ENCODE assay signal across 16 cellular contexts in genomic region chr12:45049912-45050318, GRCh38. TPM values are rescaled to one million over a fixed set of nuclear protein-coding genes. Genes with fewer than 3 reads are reported as not detected.
DNase-seq lines count a peak whose midpoint lies in the region; ATAC-seq and TF ChIP-seq lines count a peak whose summit lies in the region.
"Had no signal": no experiment of that assay in that cellular context is flagged by ENCODE, and none has a peak within 500 bp of the region (broad histone marks: within the 10 kb centered on the region; RNA-seq: fewer than 3 reads in every experiment).

No MANE protein-coding gene starts in this region.

- peaks cover 72% of the 10 kb centered on the region for H3K27me3 ChIP-seq in endodermal cell (ENCODE audit: control insufficient read depth, insufficient read depth, low read length, poor library complexity, severe bottlenecking)
- peaks cover 93% of the 10 kb centered on the region for H3K27me3 ChIP-seq in iPS-20b (ENCODE audit: insufficient read depth, low read length)

- no peak for TF ChIP-seq CTCF in endodermal cell (conservative IDR thresholded peaks at IDR 0.05)

- H3K4me1 ChIP-seq in endodermal cell (ENCODE audit: control insufficient read depth, insufficient read depth, low read length) (no peaks in the 10 kb centered on the region), iPS-20b (ENCODE audit: insufficient read depth, low read length) (no peaks in the 10 kb centered on the region; the same call in 1 of the 2 replicates)

- no peak overlapping the region for H3K27ac Mint-ChIP-seq in endodermal cell
- no peak overlapping the region for H3K27ac Mint-ChIP-seq in stimulated activated naive CD8-positive, alpha-beta T cell treated with anti-CD3 and anti-CD28 coated beads, Interleukin-15, amount 100 ng/mL, for 72 hours
- H3K27ac Mint-ChIP-seq in activated T-helper 2 cell treated with anti-CD3 and anti-CD28 coated beads, Interferon-gamma antibody, Interleukin-2, Interleukin-4, amounts not matched to agents 10 μg/mL and 5 μg/mL and 100 μg/mL, durations not matched to agents 14 hours and 24 hours and 36 hours: no peak overlapping the region
- H3K27ac Mint-ChIP-seq: activated CD4-positive, alpha-beta memory T cell treated with anti-CD3 and anti-CD28 coated beads for 36 hours had no signal

- H3K27ac ChIP-seq in endodermal cell (ENCODE audit: low read depth, low read length) (no peak overlapping the region), iPS-20b (ENCODE audit: low read length) (no peak overlapping the region)
- H3K27ac ChIP-seq: C4-2B, epithelial cell of prostate, stomach had no signal

- H3K9me3 ChIP-seq in endodermal cell (ENCODE audit: control insufficient read depth, low read length) (no peaks in the 10 kb centered on the region), iPS-20b (ENCODE audit: insufficient read depth, low read depth, low read length) (no peaks in the 10 kb centered on the region)
- H3K9me3 ChIP-seq: stomach had no signal

- ATAC-seq in stimulated activated naive CD8-positive, alpha-beta T cell treated with anti-CD3 and anti-CD28 coated beads, Interleukin-15, amount 100 ng/mL, for 72 hours: no peak
- no peak for ATAC-seq in GM18909 (IDR thresholded peaks at IDR 0.05; ENCODE audit: poor library complexity, unreplicated experiment)
- ATAC-seq: sciatic nerve had no signal

- H3K27me3 Mint-ChIP-seq in endodermal cell (ENCODE audit: insufficient read depth): peaks cover 72% of the 10 kb centered on the region
- H3K27me3 Mint-ChIP-seq in stimulated activated naive CD8-positive, alpha-beta T cell treated with anti-CD3 and anti-CD28 coated beads, Interleukin-15, amount 100 ng/mL, for 72 hours: peaks cover 78% of the 10 kb centered on the region
- H3K27me3 Mint-ChIP-seq in activated T-helper 2 cell treated with anti-CD3 and anti-CD28 coated beads, Interferon-gamma antibody, Interleukin-2, Interleukin-4, amounts not matched to agents 10 μg/mL and 5 μg/mL and 100 μg/mL, durations not matched to agents 14 hours and 24 hours and 36 hours (ENCODE audit: low read depth): peaks cover 52% of the 10 kb centered on the region

- WGBS in endodermal cell (ENCODE audit: insufficient coverage in 1 of 2, insufficient read length in 1 of 2), 2 experiments: 44 to 52% methylated on average over 14 of the region's 14 CpGs

- no peak overlapping the region for H3K9ac ChIP-seq in endodermal cell (ENCODE audit: extremely low read depth, low read length, poor library complexity, severe bottlenecking)
- no peak overlapping the region for H3K9ac ChIP-seq in iPS-20b (ENCODE audit: low read depth, low read length)

- H3K4me3 ChIP-seq in endodermal cell (ENCODE audit: low read length): peak overlapping the region; percentile 86
- H3K4me3 ChIP-seq in iPS-20b (ENCODE audit: low read length): peak overlapping the region; percentile 77

- H3K4me3 Mint-ChIP-seq in endodermal cell: peak overlapping the region; percentile 67
- H3K4me3 Mint-ChIP-seq in stimulated activated naive CD8-positive, alpha-beta T cell treated with anti-CD3 and anti-CD28 coated beads, Interleukin-15, amount 100 ng/mL, for 72 hours: peak overlapping the region; percentile 6 to 59
- no peak overlapping the region for H3K4me3 Mint-ChIP-seq in activated T-helper 2 cell treated with anti-CD3 and anti-CD28 coated beads, Interferon-gamma antibody, Interleukin-2, Interleukin-4, amounts not matched to agents 10 μg/mL and 5 μg/mL and 100 μg/mL, durations not matched to agents 14 hours and 24 hours and 36 hours (ENCODE audit: low read depth)
- H3K4me3 Mint-ChIP-seq: activated CD4-positive, alpha-beta memory T cell treated with anti-CD3 and anti-CD28 coated beads for 36 hours had no signal

- no peaks in the 10 kb centered on the region for H3K9me3 Mint-ChIP-seq in endodermal cell
- no peaks in the 10 kb centered on the region for H3K9me3 Mint-ChIP-seq in stimulated activated naive CD8-positive, alpha-beta T cell treated with anti-CD3 and anti-CD28 coated beads, Interleukin-15, amount 100 ng/mL, for 72 hours
- H3K9me3 Mint-ChIP-seq in activated T-helper 2 cell treated with anti-CD3 and anti-CD28 coated beads, Interferon-gamma antibody, Interleukin-2, Interleukin-4, amounts not matched to agents 10 μg/mL and 5 μg/mL and 100 μg/mL, durations not matched to agents 14 hours and 24 hours and 36 hours: no peaks in the 10 kb centered on the region
- H3K9me3 Mint-ChIP-seq: activated CD4-positive, alpha-beta memory T cell treated with anti-CD3 and anti-CD28 coated beads for 36 hours had no signal

- H3K36me3 Mint-ChIP-seq in endodermal cell (ENCODE audit: low read depth): no peaks in the 10 kb centered on the region
- H3K36me3 Mint-ChIP-seq in activated T-helper 2 cell treated with anti-CD3 and anti-CD28 coated beads, Interferon-gamma antibody, Interleukin-2, Interleukin-4, amounts not matched to agents 10 μg/mL and 5 μg/mL and 100 μg/mL, durations not matched to agents 14 hours and 24 hours and 36 hours (ENCODE audit: low read depth): no peaks in the 10 kb centered on the region
- H3K36me3 Mint-ChIP-seq: activated CD4-positive, alpha-beta memory T cell treated with anti-CD3 and anti-CD28 coated beads for 36 hours had no signal

- DNase-seq in M059J (ENCODE audit: low read depth) (peak; percentile 4), endodermal cell (no peak), SKM-1 (lab: John Stamatoyannopoulos, UW; ENCODE audit: unreplicated experiment) (no peak)
- peak in 1 of 2 donors; percentile 1 for DNase-seq in stimulated activated naive CD8-positive, alpha-beta T cell treated with anti-CD3 and anti-CD28 coated beads, Interleukin-15, amount 100 ng/mL, for 72 hours
- DNase-seq in activated T-helper 2 cell treated with anti-CD3 and anti-CD28 coated beads, Interferon-gamma antibody, Interleukin-2, Interleukin-4, amounts not matched to agents 10 μg/mL and 5 μg/mL and 100 μg/mL, durations not matched to agents 14 hours and 24 hours and 36 hours (ENCODE audit: low spot score): no peak
- DNase-seq: activated CD4-positive, alpha-beta memory T cell treated with anti-CD3 and anti-CD28 coated beads for 36 hours; activated effector memory CD4-positive, alpha-beta T cell treated with anti-CD3 and anti-CD28 coated beads, Interleukin-2, amount 50 U/mL, for 16 hours; central memory CD4-positive, alpha-beta T cell; NCI-H187 treated with DMSO at 0.1 percent for 48 hours; SHP77; stomach had no signal

- intact Hi-C loops in activated T-helper 2 cell treated with anti-CD3 and anti-CD28 coated beads, Interferon-gamma antibody, Interleukin-2, Interleukin-4, amounts not matched to agents 10 μg/mL and 5 μg/mL and 100 μg/mL, durations not matched to agents 14 hours and 24 hours and 36 hours (cut with micrococcal nuclease): no loop called here

- peaks cover 6% of the 10 kb centered on the region for H3K4me1 Mint-ChIP-seq in endodermal cell
- peaks cover 17% of the 10 kb centered on the region for H3K4me1 Mint-ChIP-seq in stimulated activated naive CD8-positive, alpha-beta T cell treated with anti-CD3 and anti-CD28 coated beads, Interleukin-15, amount 100 ng/mL, for 72 hours
- H3K4me1 Mint-ChIP-seq in activated T-helper 2 cell treated with anti-CD3 and anti-CD28 coated beads, Interferon-gamma antibody, Interleukin-2, Interleukin-4, amounts not matched to agents 10 μg/mL and 5 μg/mL and 100 μg/mL, durations not matched to agents 14 hours and 24 hours and 36 hours (ENCODE audit: low read depth): no peaks in the 10 kb centered on the region

- H3K36me3 ChIP-seq in endodermal cell (ENCODE audit: control insufficient read depth, insufficient read depth, low read length): no peaks in the 10 kb centered on the region
- no peaks in the 10 kb centered on the region for H3K36me3 ChIP-seq in iPS-20b (ENCODE audit: insufficient read depth, low read depth, low read length)
- H3K36me3 ChIP-seq: stomach had no signal

RNA-seq across cellular contexts. Expression of gene DBX2, which starts 1.0 kb away (rescaled TPM):
- total RNA-seq in M059J (2014; rRNA removed; shearing (Covaris generic)): not detected in 2 replicates
- not detected for total RNA-seq in endodermal cell
- polyA plus RNA-seq in endodermal cell (2013, experiment 1 of 2): 0.14 TPM
- polyA plus RNA-seq in endodermal cell (2013, experiment 2 of 2): not detected
- not detected in 2 replicates for total RNA-seq in activated T-helper 2 cell treated with anti-CD3 and anti-CD28 coated beads, Interferon-gamma antibody, Interleukin-2, Interleukin-4, amounts not matched to agents 10 μg/mL and 5 μg/mL and 100 μg/mL, durations not matched to agents 14 hours and 24 hours and 36 hours
- total RNA-seq: activated CD4-positive, alpha-beta memory T cell treated with anti-CD3 and anti-CD28 coated beads for 36 hours; stomach had no signal
- polyA plus RNA-seq: stomach had no signal
